In genomic region chr13:113536461-113537110, GRCh38 we compare ENCODE assay signal across 22 cellular contexts. TPM values are rescaled to one million over a fixed set of nuclear protein-coding genes. Genes with fewer than 3 reads are reported as not detected.
A peak's percentile ranks its signal among the peaks of the same experiment; 100 is the strongest.
DNase-seq lines count a peak whose midpoint lies in the region; ATAC-seq and TF ChIP-seq lines count a peak whose summit lies in the region.
"Had no signal": no experiment of that assay in that cellular context is flagged by ENCODE, and none has a peak within 500 bp of the region (broad histone marks: within the 10 kb centered on the region; RNA-seq: fewer than 3 reads in every experiment).

No MANE protein-coding gene starts in this region.

- H3K27ac ChIP-seq in osteoblast (ENCODE audit: low read depth, low read length) = no peak overlapping the region
- H3K27ac ChIP-seq: GM23248, KMS-11 had no signal

- CTCF ChIA-PET in activated CD8-positive, alpha-beta T cell treated with anti-CD3 and anti-CD28 coated beads, Interleukin-2, amount 10 ng/mL, durations not matched to agents 7 days and 5 days (lab: Charles Lee) = interaction anchor here (0.6 kb wide), 1 partner anchor 531 kb away, joined by 3 read pairs; no protein-coding TSS in a partner anchor

- no peaks in the 10 kb centered on the region for H4K20me1 ChIP-seq in osteoblast (ENCODE audit: insufficient read depth, low read length)

- H2AFZ ChIP-seq in osteoblast (ENCODE audit: low read length) = no peak overlapping the region
- H2AFZ ChIP-seq: GM23248 had no signal

- peaks cover 31% of the 10 kb centered on the region for H3K36me3 Mint-ChIP-seq in stimulated activated naive CD8-positive, alpha-beta T cell treated with anti-CD3 and anti-CD28 coated beads, Interleukin-15, Interleukin-2, amounts not matched to agents 100 ng/mL and 50 ng/mL, for 24 hours (ENCODE audit: low read depth)
- peaks cover 11% of the 10 kb centered on the region for H3K36me3 Mint-ChIP-seq in activated CD8-positive, alpha-beta T cell treated with anti-CD3 and anti-CD28 coated beads, Interleukin-2, amount 10 ng/mL, durations not matched to agents 7 days and 5 days (ENCODE audit: low read depth)
- H3K36me3 Mint-ChIP-seq in nephron progenitor cell (ENCODE audit: low read depth) = peaks cover 80% of the 10 kb centered on the region

- no peak overlapping the region for H3K4me3 ChIP-seq in osteoblast (ENCODE audit: insufficient read depth, low read length)
- H3K4me3 ChIP-seq: GM12878, GM23248 had no signal

- TF ChIP-seq CTCF in osteoblast (IDR thresholded peaks at IDR 0.05; ENCODE audit: extremely low read depth, low read depth, low read length) = no peak
- TF ChIP-seq CTCF in nephron progenitor cell (IDR thresholded peaks at IDR 0.05) = no peak

- peak overlapping the region; percentile 18 for H3K27ac Mint-ChIP-seq in stimulated activated naive CD8-positive, alpha-beta T cell treated with anti-CD3 and anti-CD28 coated beads, Interleukin-15, Interleukin-2, amounts not matched to agents 100 ng/mL and 50 ng/mL, for 24 hours
- H3K27ac Mint-ChIP-seq in activated CD8-positive, alpha-beta T cell treated with anti-CD3 and anti-CD28 coated beads, Interleukin-2, amount 10 ng/mL, durations not matched to agents 7 days and 5 days = no peak overlapping the region
- H3K27ac Mint-ChIP-seq in nephron progenitor cell = no peak overlapping the region

- H3K27me3 ChIP-seq in osteoblast (ENCODE audit: insufficient read depth, low read length) = no peaks in the 10 kb centered on the region

- no peak for ATAC-seq in stimulated activated naive CD8-positive, alpha-beta T cell treated with anti-CD3 and anti-CD28 coated beads, Interleukin-15, Interleukin-2, amounts not matched to agents 100 U/mL and 50 U/mL, for 24 hours
- ATAC-seq in activated CD8-positive, alpha-beta T cell treated with anti-CD3 and anti-CD28 coated beads, Interleukin-2, amount 10 ng/mL, durations not matched to agents 7 days and 5 days = no peak
- ATAC-seq: GM12878 had no signal

- no peak overlapping the region for H3K4me2 ChIP-seq in osteoblast (ENCODE audit: insufficient read depth, low read length)
- H3K4me2 ChIP-seq: KMS-11 had no signal

- H3K27me3 Mint-ChIP-seq in stimulated activated naive CD8-positive, alpha-beta T cell treated with anti-CD3 and anti-CD28 coated beads, Interleukin-15, Interleukin-2, amounts not matched to agents 100 ng/mL and 50 ng/mL, for 24 hours = no peaks in the 10 kb centered on the region
- H3K27me3 Mint-ChIP-seq in activated CD8-positive, alpha-beta T cell treated with anti-CD3 and anti-CD28 coated beads, Interleukin-2, amount 10 ng/mL, durations not matched to agents 7 days and 5 days (ENCODE audit: low read depth) = no peaks in the 10 kb centered on the region
- peaks cover 2% of the 10 kb centered on the region for H3K27me3 Mint-ChIP-seq in nephron progenitor cell (ENCODE audit: low read depth, poor library complexity)

- no peak overlapping the region for H3K4me3 Mint-ChIP-seq in stimulated activated naive CD8-positive, alpha-beta T cell treated with anti-CD3 and anti-CD28 coated beads, Interleukin-15, Interleukin-2, amounts not matched to agents 100 ng/mL and 50 ng/mL, for 24 hours
- no peak overlapping the region for H3K4me3 Mint-ChIP-seq in activated CD8-positive, alpha-beta T cell treated with anti-CD3 and anti-CD28 coated beads, Interleukin-2, amount 10 ng/mL, durations not matched to agents 7 days and 5 days
- H3K4me3 Mint-ChIP-seq in nephron progenitor cell = no peak overlapping the region

- H3K79me2 ChIP-seq in osteoblast (ENCODE audit: insufficient read depth, low read length) = peaks cover 34% of the 10 kb centered on the region

- no peaks in the 10 kb centered on the region for H3K4me1 ChIP-seq in osteoblast (ENCODE audit: insufficient read depth, low read length)

- no peaks in the 10 kb centered on the region for H3K9me3 ChIP-seq in osteoblast (ENCODE audit: low read depth, low read length)

- DNase-seq in stimulated activated naive CD8-positive, alpha-beta T cell treated with anti-CD3 and anti-CD28 coated beads, Interleukin-15, Interleukin-2, amounts not matched to agents 100 U/mL and 50 U/mL, for 24 hours = no peak
- DNase-seq in islet precursor cell (peak; percentile 32), osteoblast (ENCODE audit: insufficient read length, low spot score, missing footprints) (peak; percentile 54), SIG-M5 treated with dmso at 0.1 percent for 504 hours (lab: John Stamatoyannopoulos, UW; ENCODE audit: unreplicated experiment) (no peak), nephron progenitor cell (no peak)
- DNase-seq in activated CD8-positive, alpha-beta T cell treated with anti-CD3 and anti-CD28 coated beads, Interleukin-2, amount 10 ng/mL, durations not matched to agents 7 days and 5 days = no peak
- DNase-seq in activated CD4-positive, alpha-beta T cell treated with anti-CD3 and anti-CD28 coated beads for 1 hour = no peak
- DNase-seq: AML-193, DMS79 treated with DMSO at 0.1 percent for 48 hours, GM23248, HCEC 1CT, NCI-H1092 treated with DMSO at 0.1 percent for 48 hours, NCI-H1436 treated with DMSO at 0.1 percent for 48 hours, NCI-H1930, NCI-H2171, NCI-H345, NCI-H526, OCI-M1, Right ventricle myocardium superior had no signal

- peaks cover 57% of the 10 kb centered on the region for H3K36me3 ChIP-seq in osteoblast (ENCODE audit: insufficient read depth, low read length)

- H3K9me3 Mint-ChIP-seq in stimulated activated naive CD8-positive, alpha-beta T cell treated with anti-CD3 and anti-CD28 coated beads, Interleukin-15, Interleukin-2, amounts not matched to agents 100 ng/mL and 50 ng/mL, for 24 hours = peaks cover 6% of the 10 kb centered on the region
- no peaks in the 10 kb centered on the region for H3K9me3 Mint-ChIP-seq in activated CD8-positive, alpha-beta T cell treated with anti-CD3 and anti-CD28 coated beads, Interleukin-2, amount 10 ng/mL, durations not matched to agents 7 days and 5 days (ENCODE audit: insufficient read depth)
- peaks cover 18% of the 10 kb centered on the region for H3K9me3 Mint-ChIP-seq in nephron progenitor cell

- H3K4me1 Mint-ChIP-seq in stimulated activated naive CD8-positive, alpha-beta T cell treated with anti-CD3 and anti-CD28 coated beads, Interleukin-15, Interleukin-2, amounts not matched to agents 100 ng/mL and 50 ng/mL, for 24 hours (ENCODE audit: low read depth) = no peaks in the 10 kb centered on the region
- H3K4me1 Mint-ChIP-seq in activated CD8-positive, alpha-beta T cell treated with anti-CD3 and anti-CD28 coated beads, Interleukin-2, amount 10 ng/mL, durations not matched to agents 7 days and 5 days (ENCODE audit: low read depth) = no peaks in the 10 kb centered on the region
- peaks cover 59% of the 10 kb centered on the region for H3K4me1 Mint-ChIP-seq in nephron progenitor cell

- POLR2A ChIA-PET in activated CD8-positive, alpha-beta T cell treated with anti-CD3 and anti-CD28 coated beads, Interleukin-2, amount 10 ng/mL, durations not matched to agents 7 days and 5 days (lab: Charles Lee) = no interaction called here

RNA-seq across cellular contexts. Expression of gene DCUN1D2, which starts 46.1 kb away (rescaled TPM):
- 12.1 and 14.8 TPM in 2 replicates for total RNA-seq in osteoblast
- total RNA-seq in activated CD8-positive, alpha-beta T cell treated with anti-CD3 and anti-CD28 coated beads, Interleukin-2, amount 10 ng/mL, durations not matched to agents 7 days and 5 days = 10 to 100 TPM; 20.1 to 20.8 TPM

RNA-seq across cellular contexts. Expression of gene TFDP1, which starts 48.0 kb away (rescaled TPM):
- total RNA-seq in osteoblast = 48.6 and 56.8 TPM in 2 replicates
- 100 to 1,000 TPM; 180 to 191 TPM for total RNA-seq in activated CD8-positive, alpha-beta T cell treated with anti-CD3 and anti-CD28 coated beads, Interleukin-2, amount 10 ng/mL, durations not matched to agents 7 days and 5 days

Comparison
In these comparisons a context has a peak if more than half of its experiments do, and no peak if none do; other contexts are left out.
1. DNase-seq: peak in islet precursor cell (single experiment) and osteoblast (single experiment); none in stimulated activated naive CD8-positive, alpha-beta T cell treated with anti-CD3 and anti-CD28 coated beads, Interleukin-15, Interleukin-2, amounts not matched to agents 100 U/mL and 50 U/mL, for 24 hours (single experiment), activated CD8-positive, alpha-beta T cell treated with anti-CD3 and anti-CD28 coated beads, Interleukin-2, amount 10 ng/mL, durations not matched to agents 7 days and 5 days (single experiment), SIG-M5 treated with dmso at 0.1 percent for 504 hours (single experiment), nephron progenitor cell (single experiment) and activated CD4-positive, alpha-beta T cell treated with anti-CD3 and anti-CD28 coated beads for 1 hour (single experiment).